ENCODE assay signal across 23 cellular contexts in the genomic region with DNA sequence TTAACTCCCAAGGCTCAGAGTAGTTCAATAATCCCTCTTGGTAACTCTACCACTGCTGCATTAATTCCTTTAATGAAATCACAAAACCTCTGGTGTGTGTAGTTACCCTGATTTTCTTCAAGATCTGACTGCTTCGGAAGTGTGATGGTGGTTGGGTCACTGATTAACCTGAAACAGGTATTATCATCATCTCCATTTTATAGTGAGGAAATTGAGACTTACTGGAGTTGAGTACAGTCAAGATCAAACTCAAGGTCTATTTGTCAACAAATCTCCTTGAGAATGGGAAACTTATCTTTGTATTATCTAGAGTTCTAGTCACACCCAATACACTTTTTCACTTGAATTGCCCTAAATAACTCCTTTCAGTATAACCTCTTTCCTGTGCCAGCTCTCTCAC.
DNase-seq lines count a peak whose midpoint lies in the region; ATAC-seq, FAIRE-seq and TF ChIP-seq lines count a peak whose summit lies in the region.
"Had no signal": no experiment of that assay in that cellular context is flagged by ENCODE, and none has a peak within 500 bp of the region (broad histone marks: within the 10 kb centered on the region; RNA-seq: fewer than 3 reads in every experiment).

No MANE protein-coding gene starts in this region.

- intact Hi-C loops in K562 (cut with micrococcal nuclease) = loop anchor here (10.0 kb wide), 1 partner anchor 233 kb away; the partner anchor contains the start of gene BTG1
- intact Hi-C loops in spleen (cut with DNase I; ENCODE audit: low total_unique reads) = no loop called here

- H3K9me3 ChIP-seq in K562 (replicated peaks; ENCODE audit: control insufficient read depth, insufficient read depth, low read depth, low read length) = no peaks in the 10 kb centered on the region
- H3K9me3 ChIP-seq in spleen = no peaks in the 10 kb centered on the region
- H3K9me3 ChIP-seq in SK-N-SH = no peaks in the 10 kb centered on the region
- H3K9me3 ChIP-seq: BE2C had no signal

- in situ Hi-C loops in K562 (cut with MboI) = no loop called here

- H3K4me3 ChIP-seq in K562 (no peak overlapping the region), spleen (no peak overlapping the region), SK-N-SH (ENCODE audit: low read depth in 2 of 2, low read length in 1 of 2) (no peak overlapping the region)
- H3K4me3 ChIP-seq: BLaER1 treated with 17β-estradiol and CSF1 and Interleukin-3, amounts not matched to agents 10 nM and 100 nM; GM12878; GM23338 had no signal

- no peaks in the 10 kb centered on the region for H3K9me2 ChIP-seq in SK-N-SH

- H3K36me3 ChIP-seq in K562 (ENCODE audit: control insufficient read depth, insufficient read depth, low read length) = no peaks in the 10 kb centered on the region
- no peaks in the 10 kb centered on the region for H3K36me3 ChIP-seq in spleen
- H3K36me3 ChIP-seq in SK-N-SH (replicated peaks in 1 of 2; ENCODE audit: control insufficient read depth in 1 of 2, insufficient read depth in 2 of 2, low read length in 1 of 2) = no peaks in the 10 kb centered on the region
- H3K36me3 ChIP-seq: BE2C; BLaER1 treated with 17β-estradiol and CSF1 and Interleukin-3, amounts not matched to agents 10 nM and 100 nM had no signal

- WGBS in K562 (ENCODE audit: insufficient coverage, low coverage, missing lambda C conversion rate) = 0% methylated on average over 1 of the region's 1 CpG
- 75 to 82% (median 77%) methylated on average over 1 of the region's 1 CpG for WGBS in spleen, 5 donors
- 50% methylated on average over 1 of the region's 1 CpG for WGBS in SK-N-SH (ENCODE audit: low lambda C conversion rate)

- CTCF ChIA-PET in K562 (lab: Yijun Ruan, JAX; ENCODE audit: low intra/inter-chr PET ratio) = no interaction called here
- CTCF ChIA-PET in SK-N-SH (lab: Yijun Ruan, JAX) = no interaction called here

- peak; percentile 30 for DNase-seq in DMS53 (lab: John Stamatoyannopoulos, UW)
- DNase-seq in DMS53 treated with DMSO at 0.1 percent for 48 hours (lab: John Stamatoyannopoulos, UW; ENCODE audit: unreplicated experiment) = no peak
- no peak for DNase-seq in K562 (ENCODE audit: extremely low read depth in 1 of 4, low spot score in 3 of 4)
- DNase-seq in left kidney (ENCODE audit: low read depth, low spot score) = peak; percentile 7
- DNase-seq in spleen = no peak
- DNase-seq in D721Med (ENCODE audit: insufficient read length, low spot score) = no peak
- DNase-seq in SK-N-SH = no peak
- DNase-seq: ACHN; AML-193; BE2C; CD4-positive, alpha-beta T cell; CD8-positive, alpha-beta memory T cell; DMS79; EL; GDM1; H9 had no signal

- H4K20me1 ChIP-seq in K562 (replicated peaks; ENCODE audit: control insufficient read depth, insufficient read depth, low read length) (no peaks in the 10 kb centered on the region), SK-N-SH (ENCODE audit: insufficient read depth) (no peaks in the 10 kb centered on the region)
- H4K20me1 ChIP-seq: BLaER1 treated with 17β-estradiol and CSF1 and Interleukin-3, amounts not matched to agents 10 nM and 100 nM had no signal

- FAIRE-seq in K562 (lab: Jason Lieb, UNC) (no peak), D721Med (lab: Jason Lieb, UNC) (no peak)
- FAIRE-seq: A204.1, GM12878 had no signal

- ATAC-seq in K562 = no peak
- no peak for ATAC-seq in HG03135 (IDR thresholded peaks at IDR 0.05; ENCODE audit: unreplicated experiment)
- ATAC-seq: GM12878, GM23338, HCT116 had no signal

- no peaks in the 10 kb centered on the region for H3K9me1 ChIP-seq in K562 (ENCODE audit: control insufficient read depth, insufficient read depth, low read length)

- no peaks in the 10 kb centered on the region for H3K27me3 ChIP-seq in K562 (ENCODE audit: control insufficient read depth in 2 of 2, insufficient read depth in 2 of 2, low read length in 2 of 2)
- no peaks in the 10 kb centered on the region for H3K27me3 ChIP-seq in spleen (replicated peaks in 1 of 7)
- H3K27me3 ChIP-seq in SK-N-SH (ENCODE audit: insufficient read depth) = no peaks in the 10 kb centered on the region
- H3K27me3 ChIP-seq: BE2C; BLaER1 treated with 17β-estradiol and CSF1 and Interleukin-3, amounts not matched to agents 10 nM and 100 nM had no signal

- TF ChIP-seq CTCF in K562 (IDR thresholded peaks at IDR 0.05 in 2 of 3, conservative IDR thresholded peaks at IDR 0.05 in 1 of 3; ENCODE audit: insufficient read depth in 2 of 3, low read depth in 1 of 3, low read length in 3 of 3) (no peak), spleen (IDR thresholded peaks at IDR 0.05 in 8 of 11, conservative IDR thresholded peaks at IDR 0.05 in 3 of 11) (no peak), D721Med (IDR thresholded peaks at IDR 0.05; ENCODE audit: insufficient read depth, missing control alignments) (no peak), SK-N-SH (IDR thresholded peaks at IDR 0.05) (no peak)

- no peak for TF ChIP-seq EP300 in K562 (IDR thresholded peaks at IDR 0.05; ENCODE audit: low read length)
- TF ChIP-seq EP300 in SK-N-SH (IDR thresholded peaks at IDR 0.05; ENCODE audit: borderline replicate concordance in 1 of 2, low read depth in 1 of 2, low read length in 1 of 2) = no peak

- H3K4me1 ChIP-seq in K562 (replicated peaks in 1 of 2; ENCODE audit: control insufficient read depth in 2 of 2, insufficient read depth in 2 of 2, low read length in 2 of 2) (no peaks in the 10 kb centered on the region), spleen (no peaks in the 10 kb centered on the region), SK-N-SH (ENCODE audit: control insufficient read depth in 1 of 2, insufficient read depth in 2 of 2, low read depth in 1 of 2, low read length in 1 of 2) (no peaks in the 10 kb centered on the region)
- H3K4me1 ChIP-seq: BE2C; BLaER1 treated with 17β-estradiol and CSF1 and Interleukin-3, amounts not matched to agents 10 nM and 100 nM had no signal

- no peaks in the 10 kb centered on the region for H3K79me2 ChIP-seq in K562 (ENCODE audit: control insufficient read depth, insufficient read depth, low read length)
- no peaks in the 10 kb centered on the region for H3K79me2 ChIP-seq in SK-N-SH (ENCODE audit: insufficient read depth)

- H3K9ac ChIP-seq in K562 (ENCODE audit: insufficient read depth in 1 of 2, low read depth in 2 of 2, low read length in 2 of 2) = no peak overlapping the region
- no peak overlapping the region for H3K9ac ChIP-seq in SK-N-SH
- H3K9ac ChIP-seq: BLaER1 treated with 17β-estradiol and CSF1 and Interleukin-3, amounts not matched to agents 10 nM and 100 nM had no signal

- no peaks in the 10 kb centered on the region for H3F3A ChIP-seq in SK-N-SH (replicated peaks; ENCODE audit: insufficient read depth)

- no TSS peak for BruUV-seq in K562 (replicated peaks; lab: Mats Ljungman, UMichigan)

- POLR2A ChIA-PET in K562 (lab: Yijun Ruan, JAX) = no interaction called here
- POLR2A ChIA-PET in SK-N-SH (lab: Yijun Ruan, JAX) = no interaction called here

- TF ChIP-seq POLR2A in K562 (conservative IDR thresholded peaks at IDR 0.05) = no peak
- TF ChIP-seq POLR2A in spleen (IDR thresholded peaks at IDR 0.05) = no peak

- no peak for TF ChIP-seq RAD21 in K562 (CRISPR knock-in tag; conservative IDR thresholded peaks at IDR 0.05 in 1 of 2, IDR thresholded peaks at IDR 0.05 in 1 of 2)
- TF ChIP-seq RAD21 in SK-N-SH (IDR thresholded peaks at IDR 0.05; ENCODE audit: low read length) = no peak

- H3K27ac ChIP-seq in K562 (ENCODE audit: extremely low read depth, low read depth, low read length) (no peak overlapping the region), spleen (peak overlapping the region in 7 of 8 donors; percentile 29 to 71 (median 53)), SK-N-SH (ENCODE audit: low read depth in 2 of 2, low read length in 1 of 2) (no peak overlapping the region)
- H3K27ac ChIP-seq: 22Rv1; BLaER1 treated with 17β-estradiol and CSF1 and Interleukin-3, amounts not matched to agents 10 nM and 100 nM had no signal

- H3K4me2 ChIP-seq in K562 (ENCODE audit: insufficient read depth, low read length) (no peak overlapping the region), SK-N-SH (no peak overlapping the region)
- H3K4me2 ChIP-seq: BLaER1 treated with 17β-estradiol and CSF1 and Interleukin-3, amounts not matched to agents 10 nM and 100 nM; GM23338 had no signal

- H2AFZ ChIP-seq in K562 (ENCODE audit: low read depth, low read length) (0 out of 2 replicates have a peak overlapping the region, but pooled peaks have one; percentile 53), SK-N-SH (ENCODE audit: low read depth) (no peak overlapping the region)
- H2AFZ ChIP-seq: GM23338 had no signal

TF ChIP-seq in K562, 482 proteins besides CTCF, POLR2A, EP300 and RAD21 (continues in another document):
- TF ChIP-seq PHTF2 (CRISPR knock-in tag; IDR thresholded peaks at IDR 0.05) = no peak
- TF ChIP-seq, protein P1, sequence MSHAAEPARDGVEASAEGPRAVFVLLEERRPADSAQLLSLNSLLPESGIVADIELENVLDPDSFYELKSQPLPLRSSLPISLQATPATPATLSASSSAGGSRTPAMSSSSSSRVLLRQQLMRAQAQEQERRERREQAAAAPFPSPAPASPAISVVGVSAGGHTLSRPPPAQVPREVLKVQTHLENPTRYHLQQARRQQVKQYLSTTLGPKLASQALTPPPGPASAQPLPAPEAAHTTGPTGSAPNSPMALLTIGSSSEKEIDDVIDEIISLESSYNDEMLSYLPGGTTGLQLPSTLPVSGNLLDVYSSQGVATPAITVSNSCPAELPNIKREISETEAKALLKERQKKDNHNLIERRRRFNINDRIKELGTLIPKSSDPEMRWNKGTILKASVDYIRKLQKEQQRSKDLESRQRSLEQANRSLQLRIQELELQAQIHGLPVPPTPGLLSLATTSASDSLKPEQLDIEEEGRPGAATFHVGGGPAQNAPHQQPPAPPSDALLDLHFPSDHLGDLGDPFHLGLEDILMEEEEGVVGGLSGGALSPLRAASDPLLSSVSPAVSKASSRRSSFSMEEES (CRISPR knock-in tag; IDR thresholded peaks at IDR 0.05) = no peak
- no peak for TF ChIP-seq ZNF217 (CRISPR knock-in tag; IDR thresholded peaks at IDR 0.05)
- TF ChIP-seq HIVEP1 (CRISPR knock-in tag; IDR thresholded peaks at IDR 0.05) = no peak

TF ChIP-seq in SK-N-SH, 30 proteins besides CTCF, POLR2A, EP300 and RAD21:
- TF ChIP-seq SMC3 (IDR thresholded peaks at IDR 0.05; ENCODE audit: low read depth, low read length) (no peak), POLR2AphosphoS5 (IDR thresholded peaks at IDR 0.05; ENCODE audit: low read depth, low read length) (no peak)
TF ChIP-seq in SK-N-SH: peak in this region for 0.

Comparison
In these comparisons a context has a peak if more than half of its experiments do, and no peak if none do; other contexts are left out.
1. DNase-seq: peak in DMS53 (single experiment) and left kidney (single experiment); none in DMS53 treated with DMSO at 0.1 percent for 48 hours (single experiment), K562 (0 of 4), spleen (single experiment), D721Med (single experiment) and SK-N-SH (single experiment).
2. H3K27ac ChIP-seq: peak in spleen (7 of 8); none in K562 (single experiment) and SK-N-SH (0 of 2).